In genomic region chr16:1512774-1513173, GRCh38 we compare ENCODE assay signal across 25 cellular contexts. TPM values are rescaled to one million over a fixed set of nuclear protein-coding genes. Genes with fewer than 3 reads are reported as not detected.
"Had no signal": no experiment of that assay in that cellular context is flagged by ENCODE, and none has a peak within 500 bp of the region (broad histone marks: within the 10 kb centered on the region; RNA-seq: fewer than 3 reads in every experiment).

No MANE protein-coding gene starts in this region.

- H3K9me3 Mint-ChIP-seq: stimulated activated effector memory CD8-positive, alpha-beta T cell treated with anti-CD3 and anti-CD28 coated beads, Interleukin-12 subunit alpha, Interleukin-12 subunit beta, amount 100 ng/mL, for 72 hours; T-helper 1 cell treated with Interleukin-12 subunit alpha and Interleukin-12 subunit beta and Interleukin-4 antibody, amounts not matched to agents 30 μg/mL and 1 μg/mL, for 36 hours had no signal

- H3K27me3 ChIP-seq: esophagus muscularis mucosa, gastrocnemius medialis, SJSA1, transverse colon had no signal

- H3K4me1 ChIP-seq: parathyroid adenoma, SJSA1, transverse colon had no signal

- ATAC-seq: gastrocnemius medialis; left cardiac atrium; mucosa of descending colon; sciatic nerve; stimulated activated effector memory CD8-positive, alpha-beta T cell treated with anti-CD3 and anti-CD28 coated beads, Interleukin-12 subunit alpha, Interleukin-12 subunit beta, amount 100 ng/mL, for 72 hours had no signal

- H3K4me3 ChIP-seq: esophagus muscularis mucosa, gastrocnemius medialis, mucosa of descending colon, SJSA1, transverse colon had no signal

- H3K27ac Mint-ChIP-seq: activated B cell treated with CpG ODN at 0.5 μM for 24 hours; memory B cell; nephron progenitor cell; stimulated activated effector memory CD8-positive, alpha-beta T cell treated with anti-CD3 and anti-CD28 coated beads, Interleukin-12 subunit alpha, Interleukin-12 subunit beta, amount 100 ng/mL, for 72 hours; T-helper 1 cell treated with Interleukin-12 subunit alpha and Interleukin-12 subunit beta and Interleukin-4 antibody, amounts not matched to agents 30 μg/mL and 1 μg/mL, for 36 hours had no signal

- H3K4me3 Mint-ChIP-seq: activated B cell treated with CpG ODN at 0.5 μM for 24 hours; brain; memory B cell; nephron progenitor cell; stimulated activated effector memory CD8-positive, alpha-beta T cell treated with anti-CD3 and anti-CD28 coated beads, Interleukin-12 subunit alpha, Interleukin-12 subunit beta, amount 100 ng/mL, for 72 hours; T-helper 1 cell treated with Interleukin-12 subunit alpha and Interleukin-12 subunit beta and Interleukin-4 antibody, amounts not matched to agents 30 μg/mL and 1 μg/mL, for 36 hours had no signal

- H3K36me3 ChIP-seq: gastrocnemius medialis, transverse colon had no signal

- H3K27ac ChIP-seq: parathyroid adenoma, SJSA1, transverse colon had no signal

- H3K4me1 Mint-ChIP-seq: activated B cell treated with CpG ODN at 0.5 μM for 24 hours; brain; memory B cell; stimulated activated effector memory CD8-positive, alpha-beta T cell treated with anti-CD3 and anti-CD28 coated beads, Interleukin-12 subunit alpha, Interleukin-12 subunit beta, amount 100 ng/mL, for 72 hours had no signal

- H3K9me3 ChIP-seq: gastrocnemius medialis had no signal

- H3K27me3 Mint-ChIP-seq: activated B cell treated with CpG ODN at 0.5 μM for 24 hours, brain, memory B cell had no signal

- DNase-seq: activated B cell treated with CpG ODN at 0.5 μM for 24 hours; activated CD4-positive, alpha-beta T cell treated with anti-CD3 and anti-CD28 coated beads for 4 hours; activated CD4-positive, alpha-beta T cell treated with anti-CD3 and anti-CD28 coated beads, Interleukin-2, amount 50 U/mL, for 48 hours; activated naive CD4-positive, alpha-beta T cell treated with anti-CD3 and anti-CD28 coated beads, Interleukin-2, amount 50 U/mL, for 16 hours; activated T-cell treated with anti-CD3 and anti-CD28 coated beads, Interleukin-2, amount 50 U/mL, for 48 hours; aorta; effector memory CD4-positive, alpha-beta T cell; gastrocnemius medialis; left cardiac atrium; mucosa of descending colon; nephron progenitor cell; small intestine; stimulated activated CD4-positive, alpha-beta T cell treated with anti-CD3 and anti-CD28 coated beads, Interleukin-2, amount 100 ng/mL, for 24 hours; T1000; transverse colon had no signal

RNA-seq across cellular contexts. Expression of gene PTX4, which starts 24.0 kb away (rescaled TPM):
- total RNA-seq: activated B cell treated with CpG ODN at 0.5 μM for 24 hours, cardiac septum, mucosa of descending colon, sciatic nerve, SJSA1, temporal lobe, transverse colon had no signal
- polyA plus RNA-seq: aorta had no signal
